ENCODE assay signal across 23 cellular contexts in genomic region chr5:53576674-53577073, GRCh38. TPM values are rescaled to one million over a fixed set of nuclear protein-coding genes. Genes with fewer than 3 reads are reported as not detected.
DNase-seq lines count a peak whose midpoint lies in the region; ATAC-seq and TF ChIP-seq lines count a peak whose summit lies in the region.
"Had no signal": no experiment of that assay in that cellular context is flagged by ENCODE, and none has a peak within 500 bp of the region (broad histone marks: within the 10 kb centered on the region; RNA-seq: fewer than 3 reads in every experiment).

No MANE protein-coding gene starts in this region.

- no TSS peak for BruUV-seq in PC-3 (replicated peaks; lab: Mats Ljungman, UMichigan)

- POLR2A ChIA-PET in PC-3 (lab: Charles Lee; ENCODE audit: unreplicated experiment) = no interaction called here

- H3K9me2 ChIP-seq in PC-3 (replicated peaks; ENCODE audit: low read length) (no peaks in the 10 kb centered on the region), hepatocyte (replicated peaks; ENCODE audit: insufficient read depth) (no peaks in the 10 kb centered on the region)

- DNase-seq in DMS53 (lab: John Stamatoyannopoulos, UW) = peak; percentile 55
- DNase-seq in PC-3 = no peak
- DNase-seq in hepatocyte (ENCODE audit: low spot score) = no peak
- no peak for DNase-seq in putamen (ENCODE audit: low spot score)
- no peak for DNase-seq in NCI-H69 (lab: John Stamatoyannopoulos, UW)
- DNase-seq: 8988T; AML-193; BE2C; C1 segment of cervical spinal cord; CD4-positive, alpha-beta memory T cell; CD4-positive, CD25-positive, alpha-beta regulatory T cell; CD8-positive, alpha-beta memory T cell; COR-L47; DMS 273 treated with DMSO at 0.1 percent for 48 hours; DMS153; DMS79; DND-41; EL; GDM1 had no signal

- intact Hi-C loops in PC-3 (cut with micrococcal nuclease) = no loop called here

- peaks cover 95% of the 10 kb centered on the region for H3K79me2 ChIP-seq in PC-3 (ENCODE audit: low read length)
- peaks cover 97% of the 10 kb centered on the region for H3K79me2 ChIP-seq in hepatocyte

- H4K20me1 ChIP-seq in PC-3 (ENCODE audit: low read length) (no peaks in the 10 kb centered on the region), hepatocyte (ENCODE audit: insufficient read depth, poor library complexity, severe bottlenecking) (peaks cover 45% of the 10 kb centered on the region)

- H3F3A ChIP-seq in PC-3 (ENCODE audit: low read length, unreplicated experiment) = no peaks in the 10 kb centered on the region

- H3K4me1 ChIP-seq in PC-3 (ENCODE audit: insufficient read depth, low read length) = no peaks in the 10 kb centered on the region
- peaks cover 5% of the 10 kb centered on the region for H3K4me1 ChIP-seq in hepatocyte (ENCODE audit: insufficient read depth)
- H3K4me1 ChIP-seq: BE2C, BLaER1 had no signal

- H3K27ac ChIP-seq in PC-3 (ENCODE audit: low read length) = no peak overlapping the region
- H3K27ac ChIP-seq in hepatocyte = no peak overlapping the region
- H3K27ac ChIP-seq: BLaER1 had no signal

- H3K36me3 ChIP-seq in PC-3 (ENCODE audit: low read depth, low read length) = no peaks in the 10 kb centered on the region
- H3K36me3 ChIP-seq in hepatocyte (replicated peaks; ENCODE audit: insufficient read depth, low read depth) = no peaks in the 10 kb centered on the region
- H3K36me3 ChIP-seq: BE2C, BLaER1 had no signal

- CTCF ChIA-PET in PC-3 (lab: Charles Lee) = no interaction called here

- no peak overlapping the region for H2AFZ ChIP-seq in PC-3 (ENCODE audit: low read length)
- no peak overlapping the region for H2AFZ ChIP-seq in hepatocyte

- no peak overlapping the region for H3K9ac ChIP-seq in PC-3 (ENCODE audit: low read length)
- H3K9ac ChIP-seq: BLaER1 had no signal

- no peaks in the 10 kb centered on the region for H3K27me3 ChIP-seq in PC-3 (ENCODE audit: low read length)
- H3K27me3 ChIP-seq in hepatocyte = no peaks in the 10 kb centered on the region
- H3K27me3 ChIP-seq: BE2C, BLaER1 had no signal

- no peak for TF ChIP-seq CTCF in PC-3 (conservative IDR thresholded peaks at IDR 0.05; ENCODE audit: low read depth, low read length)
- TF ChIP-seq CTCF in hepatocyte (IDR thresholded peaks at IDR 0.05; ENCODE audit: poor library complexity) = no peak

- no peak overlapping the region for H3K4me3 ChIP-seq in PC-3 (ENCODE audit: low read length)
- no peak overlapping the region for H3K4me3 ChIP-seq in hepatocyte
- H3K4me3 ChIP-seq: BLaER1, GM12878 had no signal

- ATAC-seq in PC-3 = peak; percentile 33; the same call in 1 of the 2 replicates
- no peak for ATAC-seq in HG03139 (IDR thresholded peaks at IDR 0.05; ENCODE audit: unreplicated experiment)
- ATAC-seq in HG02759 (IDR thresholded peaks at IDR 0.05; ENCODE audit: unreplicated experiment) = no peak
- ATAC-seq: GM12878 had no signal

- WGBS in hepatocyte (ENCODE audit: low lambda C conversion rate, missing lambda C conversion rate) = 55% methylated on average over 2 of the region's 2 CpGs

- H3K9me3 ChIP-seq in PC-3 (ENCODE audit: low read length) (no peaks in the 10 kb centered on the region), hepatocyte (ENCODE audit: low read depth) (no peaks in the 10 kb centered on the region)
- H3K9me3 ChIP-seq: BE2C had no signal

- H3K4me2 ChIP-seq in PC-3 (ENCODE audit: low read length) (no peak overlapping the region), hepatocyte (peak overlapping the region; percentile 16)
- H3K4me2 ChIP-seq: BLaER1 had no signal

RNA-seq across cellular contexts. Expression of gene NDUFS4, which starts 16.2 kb away (rescaled TPM):
- total RNA-seq in PC-3 (2014; rRNA removed) (59.8 and 72.6 TPM in 2 replicates), hepatocyte (111 and 113 TPM in 2 replicates)
- polyA plus RNA-seq in hepatocyte = 117 and 150 TPM in 2 replicates
